ENCODE assay signal across 10 cellular contexts in genomic region chr12:50087995-50088394, GRCh38. TPM values are rescaled to one million over a fixed set of nuclear protein-coding genes. Genes with fewer than 3 reads are reported as not detected.
DNase-seq lines count a peak whose midpoint lies in the region; ATAC-seq, FAIRE-seq and TF ChIP-seq lines count a peak whose summit lies in the region.
"Had no signal": no experiment of that assay in that cellular context is flagged by ENCODE, and none has a peak within 500 bp of the region (broad histone marks: within the 10 kb centered on the region; RNA-seq: fewer than 3 reads in every experiment).

No MANE protein-coding gene starts in this region.

- peaks cover 9% of the 10 kb centered on the region for H3K23me2 ChIP-seq in H1 (ENCODE audit: low read depth, low read length)

- no peak overlapping the region for H2AFZ ChIP-seq in H1 (ENCODE audit: low read length)

- no peaks in the 10 kb centered on the region; the same call in 1 of the 2 replicates for H3K79me1 ChIP-seq in H1 (ENCODE audit: low read depth, low read length)

- no peak for TF ChIP-seq RAD21 in H1 (IDR thresholded peaks at IDR 0.05 in 1 of 2, conservative IDR thresholded peaks at IDR 0.05 in 1 of 2; ENCODE audit: low read depth in 2 of 2, low read length in 2 of 2)

- H2AK5ac ChIP-seq in H1 (ENCODE audit: low read depth, low read length): no peak overlapping the region

- H3K9ac ChIP-seq in H1 (replicated peaks in 1 of 4; ENCODE audit: extremely low read depth in 1 of 4, low read depth in 3 of 4, low read length in 3 of 4): no peak overlapping the region

- DNase-seq in EL: peak; percentile 55
- peak; percentile 72 for DNase-seq in RKO (ENCODE audit: low spot score)
- DNase-seq in H1 (ENCODE audit: low read depth in 1 of 2, low spot score in 2 of 2): no peak
- DNase-seq in omental fat pad (ENCODE audit: low spot score): no peak
- no peak for DNase-seq in right cardiac atrium
- DNase-seq: lower lobe of right lung had no signal

- no peak overlapping the region for H2BK15ac ChIP-seq in H1 (ENCODE audit: low read length)

- no peak overlapping the region for H2BK12ac ChIP-seq in H1 (ENCODE audit: low read depth, low read length)

- H2BK5ac ChIP-seq in H1 (ENCODE audit: low read depth, low read length): no peak overlapping the region

- H3K4me1 ChIP-seq in H1 (replicated peaks in 1 of 4; ENCODE audit: control insufficient read depth in 3 of 4, insufficient read depth in 4 of 4, low read length in 3 of 4) (peaks cover 0 to 5% (median 1%) of the 10 kb centered on the region in 4 experiments; a peak in 2 of 7 replicates), neutrophil (ENCODE audit: control insufficient read depth in 1 of 2, insufficient read depth in 1 of 2, low read depth in 1 of 2, low read length in 1 of 2) (peaks cover 13 to 20% of the 10 kb centered on the region in 2 experiments), right cardiac atrium (ENCODE audit: control insufficient read depth, insufficient read depth, low read length) (no peaks in the 10 kb centered on the region)

- peaks cover 0 to 22% of the 10 kb centered on the region in 2 experiments; a peak in 3 of 4 replicates for H3K79me2 ChIP-seq in H1 (ENCODE audit: control insufficient read depth in 1 of 2, insufficient read depth in 2 of 2, low read length in 2 of 2)

- H4K91ac ChIP-seq in H1 (replicated peaks; ENCODE audit: insufficient read length, low read length): no peak overlapping the region

- 91% methylated on average over 3 of the region's 3 CpGs; no CpG with 5 or more reads in 1 of the 2 experiments for WGBS in H1 (ENCODE audit: extremely low coverage in 1 of 2, insufficient coverage in 1 of 2, insufficient read length in 1 of 2, insufficient replicate concordance in 2 of 2, low coverage in 1 of 2, low lambda C conversion rate in 2 of 2, missing lambda C conversion rate in 1 of 2), 2 experiments
- WGBS in right cardiac atrium: 48% methylated on average over 3 of the region's 3 CpGs

- H3K9me3 ChIP-seq in H1 (ENCODE audit: insufficient read depth in 2 of 2, low read depth in 1 of 2, low read length in 1 of 2) (no peaks in the 10 kb centered on the region), neutrophil (no peaks in the 10 kb centered on the region), right cardiac atrium (ENCODE audit: control insufficient read depth, low read length) (no peaks in the 10 kb centered on the region)
- H3K9me3 ChIP-seq: lower lobe of right lung had no signal

- TF ChIP-seq POLR2A in H1 (IDR thresholded peaks at IDR 0.05; ENCODE audit: control extremely low read depth in 1 of 2, low read depth in 2 of 2, low read length in 2 of 2): no peak

- H3K27me3 ChIP-seq in H1 (replicated peaks in 1 of 4; ENCODE audit: control insufficient read depth in 3 of 4, extremely low read depth in 1 of 4, insufficient read depth in 3 of 4, low read length in 3 of 4) (no peaks in the 10 kb centered on the region), neutrophil (no peaks in the 10 kb centered on the region), right cardiac atrium (ENCODE audit: control insufficient read depth, insufficient read depth) (no peaks in the 10 kb centered on the region)

- H2BK120ac ChIP-seq in H1 (replicated peaks; ENCODE audit: low read depth, low read length): no peak overlapping the region

- H3K4me2 ChIP-seq in H1 (ENCODE audit: insufficient read depth in 1 of 2, low read depth in 2 of 2, low read length in 2 of 2): no peak overlapping the region

- H3K27ac ChIP-seq in H1 (ENCODE audit: low read depth, low read length) (0 out of 2 replicates have a peak overlapping the region, but pooled peaks have one; percentile 17), neutrophil (peak overlapping the region; percentile 28), right cardiac atrium (ENCODE audit: low read length) (no peak overlapping the region)
- H3K27ac ChIP-seq: lower lobe of right lung had no signal

- H4K5ac ChIP-seq in H1 (ENCODE audit: insufficient read length, low read depth, low read length): no peak overlapping the region

- H2BK20ac ChIP-seq in H1 (ENCODE audit: low read length): no peak overlapping the region

- H4K20me1 ChIP-seq in H1 (replicated peaks in 1 of 2; ENCODE audit: control insufficient read depth in 1 of 2, insufficient read depth in 2 of 2, low read length in 2 of 2): peaks cover 7 to 16% of the 10 kb centered on the region in 2 experiments

- no peak for TF ChIP-seq EP300 in H1 (IDR thresholded peaks at IDR 0.05; ENCODE audit: borderline replicate concordance in 1 of 2, low read depth in 2 of 2, low read length in 2 of 2)

- FAIRE-seq in H1 (lab: Jason Lieb, UNC): no peak

- peaks cover 39 to 62% (median 57%) of the 10 kb centered on the region in 4 experiments for H3K36me3 ChIP-seq in H1 (ENCODE audit: control insufficient read depth in 2 of 4, insufficient read depth in 4 of 4, low read length in 3 of 4)
- H3K36me3 ChIP-seq in neutrophil: peaks cover 55% of the 10 kb centered on the region

- H3K4ac ChIP-seq in H1 (replicated peaks; ENCODE audit: insufficient read length, low read depth, low read length): no peak overlapping the region

- ATAC-seq in GM18907 (IDR thresholded peaks at IDR 0.05; ENCODE audit: unreplicated experiment) (no peak), HG03571 (IDR thresholded peaks at IDR 0.05; ENCODE audit: unreplicated experiment) (no peak), omental fat pad (ENCODE audit: low FRiP score) (no peak), right cardiac atrium (no peak)

- intact Hi-C loops in right cardiac atrium (cut with DNase I): loop anchor here in 2 of 4 donors (5.0 to 10.0 kb wide), 2 partner anchors 87 to 89 kb away; no protein-coding TSS in a partner anchor

- POLR2A ChIA-PET in H1 (lab: Charles Lee; ENCODE audit: partially characterized antibody): interaction anchor here (0.6 to 25.0 kb wide), 4 partner anchors 9 to 91 kb away, joined by 3 to 457 read pairs (median 6); partner anchors contain the start of genes COX14 and GPD1

- no peak overlapping the region for H4K8ac ChIP-seq in H1 (ENCODE audit: extremely low read depth, insufficient read depth, low read length)

- TF ChIP-seq CTCF in H1 (IDR thresholded peaks at IDR 0.05; ENCODE audit: control extremely low read depth in 1 of 3, insufficient read depth in 1 of 3, low read depth in 1 of 3, low read length in 3 of 3) (no peak), neutrophil (IDR thresholded peaks at IDR 0.05) (no peak), omental fat pad (IDR thresholded peaks at IDR 0.05) (no peak)

- no peak overlapping the region for H3K56ac ChIP-seq in H1 (replicated peaks; ENCODE audit: insufficient read length, low read depth, low read length)

- no peak overlapping the region for H3K18ac ChIP-seq in H1 (ENCODE audit: extremely low read depth, low read length)

- H3K4me3 ChIP-seq in H1 (ENCODE audit: extremely low read depth in 1 of 4, insufficient read depth in 2 of 4, low read depth in 3 of 4, low read length in 4 of 4): no peak overlapping the region
- H3K4me3 ChIP-seq in neutrophil (ENCODE audit: low read depth in 1 of 2, low read length in 1 of 2): no peak overlapping the region
- no peak overlapping the region for H3K4me3 ChIP-seq in right cardiac atrium (ENCODE audit: low read length)
- H3K4me3 ChIP-seq: lower lobe of right lung had no signal

- no peak overlapping the region for H3K23ac ChIP-seq in H1 (ENCODE audit: insufficient read length)

- H3K14ac ChIP-seq in H1 (ENCODE audit: insufficient read length): no peak overlapping the region

- CTCF ChIA-PET in H1 (lab: Charles Lee; ENCODE audit: partially characterized antibody): interaction anchor here (0.6 to 27.3 kb wide), 19 partner anchors 10 to 466 kb away, joined by 3 to 625 read pairs (median 4); partner anchors contain the start of genes COX14 and GPD1

RNA-seq across cellular contexts. Expression of gene SMARCD1, which starts 2.9 kb away (rescaled TPM):
- 128 and 140 TPM in 2 replicates for total RNA-seq in H1 (2021; fragmentation: NEBNext Ultra II Directional; extraction: Animal tissue kit (Norgen Biotek cat#: 25700))
- 130 and 134 TPM in 2 replicates for polyA plus RNA-seq in H1 (2011; rRNA removed)
- 108 TPM for polyA plus RNA-seq in H1 (2011; cell fraction: cytosol; rRNA removed)
- 163 TPM for polyA plus RNA-seq in H1 (2011; cell fraction: nucleus; rRNA removed)
- polyA plus RNA-seq in H1 (2012, experiment 1 of 2): 129 to 179 TPM (median 144 TPM) in 4 replicates
- polyA plus RNA-seq in H1 (2012, experiment 2 of 2): 124 TPM
- polyA plus RNA-seq in H1 (2013, experiment 1 of 2): 78.3 TPM
- polyA plus RNA-seq in H1 (2013, experiment 2 of 2): 77.3 TPM
- 188 TPM in 2 replicates for polyA minus RNA-seq in H1 (2011; rRNA and poly(A)+ RNA removed)
- polyA minus RNA-seq in H1 (2011; cell fraction: cytosol; rRNA and poly(A)+ RNA removed): 160 TPM
- 105 TPM for polyA minus RNA-seq in H1 (2011; cell fraction: nucleus; rRNA and poly(A)+ RNA removed)
- 10 to 100 TPM; 47.7 to 80.8 (median 57.3) TPM for total RNA-seq in omental fat pad
- total RNA-seq in right cardiac atrium: 10 to 100 TPM; 15.8 to 24.5 (median 19.7) TPM
- polyA plus RNA-seq in right cardiac atrium: 11.6 TPM

RNA-seq across cellular contexts. Expression of gene GPD1, which starts 15.8 kb away (rescaled TPM):
- 0.74 and 1.2 TPM in 2 replicates for total RNA-seq in H1 (2021; fragmentation: NEBNext Ultra II Directional; extraction: Animal tissue kit (Norgen Biotek cat#: 25700))
- polyA plus RNA-seq in H1 (2011; rRNA removed): 0.45 and 0.53 TPM in 2 replicates
- polyA plus RNA-seq in H1 (2011; cell fraction: cytosol; rRNA removed): 0.88 TPM
- polyA plus RNA-seq in H1 (2011; cell fraction: nucleus; rRNA removed): 1.1 TPM
- polyA plus RNA-seq in H1 (2012, experiment 1 of 2): 0.65 to 1.2 TPM (median 0.89 TPM) in 4 replicates
- 0.84 TPM for polyA plus RNA-seq in H1 (2012, experiment 2 of 2)
- polyA plus RNA-seq in H1 (2013, experiment 1 of 2): 0.14 TPM
- polyA plus RNA-seq in H1 (2013, experiment 2 of 2): 0.15 TPM
- polyA minus RNA-seq in H1 (2011; rRNA and poly(A)+ RNA removed): 0.71 and 3.5 TPM in 2 replicates
- polyA minus RNA-seq in H1 (2011; cell fraction: cytosol; rRNA and poly(A)+ RNA removed): not detected
- polyA minus RNA-seq in H1 (2011; cell fraction: nucleus; rRNA and poly(A)+ RNA removed): 1.00 TPM
- 1,000 to 10,000 TPM in 3 of 4 donors, 100 to 1,000 TPM in 1; 689 to 2,989 (median 2,080) TPM for total RNA-seq in omental fat pad
- 10 to 100 TPM in 2 of 4 donors, 1 to 10 TPM in 2; 4.1 to 18.4 (median 9.6) TPM for total RNA-seq in right cardiac atrium
- polyA plus RNA-seq in right cardiac atrium: 24.6 TPM
- total RNA-seq: fibroblast of villous mesenchyme had no signal

RNA-seq across cellular contexts. Expression of gene COX14, which starts 24.0 kb away (rescaled TPM):
- total RNA-seq in H1 (2021; fragmentation: NEBNext Ultra II Directional; extraction: Animal tissue kit (Norgen Biotek cat#: 25700)): 38.5 and 40.1 TPM in 2 replicates
- polyA plus RNA-seq in H1 (2011; rRNA removed) (84.3 and 102 TPM in 2 replicates), right cardiac atrium (258 TPM)
- 79.1 TPM for polyA plus RNA-seq in H1 (2011; cell fraction: cytosol; rRNA removed)
- 51.9 TPM for polyA plus RNA-seq in H1 (2011; cell fraction: nucleus; rRNA removed)
- polyA plus RNA-seq in H1 (2012, experiment 1 of 2): 47.2 to 55.2 TPM (median 54.2 TPM) in 4 replicates
- 82.9 TPM for polyA plus RNA-seq in H1 (2012, experiment 2 of 2)
- polyA plus RNA-seq in H1 (2013, experiment 1 of 2): 70.4 TPM
- 71.0 TPM for polyA plus RNA-seq in H1 (2013, experiment 2 of 2)
- 22.0 and 26.2 TPM in 2 replicates for polyA minus RNA-seq in H1 (2011; rRNA and poly(A)+ RNA removed)
- 15.9 TPM for polyA minus RNA-seq in H1 (2011; cell fraction: cytosol; rRNA and poly(A)+ RNA removed)
- 20.6 TPM for polyA minus RNA-seq in H1 (2011; cell fraction: nucleus; rRNA and poly(A)+ RNA removed)
- total RNA-seq in omental fat pad (100 to 1,000 TPM in 1 of 4 donors, 10 to 100 TPM in 3; 67.3 to 125 (median 88.1) TPM), right cardiac atrium (100 to 1,000 TPM; 141 to 203 (median 167) TPM)

RNA-seq across cellular contexts. Expression of gene ASIC1, which starts 30.6 kb away (rescaled TPM):
- 1.9 and 2.4 TPM in 2 replicates for total RNA-seq in H1 (2021; fragmentation: NEBNext Ultra II Directional; extraction: Animal tissue kit (Norgen Biotek cat#: 25700))
- polyA plus RNA-seq in H1 (2011; rRNA removed): 3.3 and 4.4 TPM in 2 replicates
- polyA plus RNA-seq in H1 (2011; cell fraction: cytosol; rRNA removed): 3.1 TPM
- 7.1 TPM for polyA plus RNA-seq in H1 (2011; cell fraction: nucleus; rRNA removed)
- 3.3 to 4.8 TPM (median 4.1 TPM) in 4 replicates for polyA plus RNA-seq in H1 (2012, experiment 1 of 2)
- 2.2 TPM for polyA plus RNA-seq in H1 (2012, experiment 2 of 2)
- polyA plus RNA-seq in H1 (2013, experiment 1 of 2): 2.1 TPM
- polyA plus RNA-seq in H1 (2013, experiment 2 of 2): 2.3 TPM
- polyA minus RNA-seq in H1 (2011; rRNA and poly(A)+ RNA removed): 2.6 and 2.9 TPM in 2 replicates
- polyA minus RNA-seq in H1 (2011; cell fraction: cytosol; rRNA and poly(A)+ RNA removed): 1.0 TPM
- polyA minus RNA-seq in H1 (2011; cell fraction: nucleus; rRNA and poly(A)+ RNA removed): 4.3 TPM
- total RNA-seq in omental fat pad: 1 to 10 TPM in 3 of 4 donors, under 1 TPM in 1; 0.69 to 3.8 (median 1.4) TPM
- total RNA-seq in right cardiac atrium: 1 to 10 TPM; 1.3 to 4.5 (median 3.2) TPM
- 2.0 TPM for polyA plus RNA-seq in right cardiac atrium

Comparison
In these comparisons a context has a peak if more than half of its experiments do, and no peak if none do; other contexts are left out.
1. DNase-seq: peak in EL (single experiment) and RKO (single experiment); none in H1 (0 of 2), omental fat pad (single experiment) and right cardiac atrium (0 of 3).
2. RNA of gene GPD1, which starts 15.8 kb away (total RNA-seq): 689 to 2,989 TPM in omental fat pad; 4.1 to 18.4 TPM in right cardiac atrium and 0.74 to 1.2 TPM in H1; every median in the first group is over 10 times any median in the second.